20 cellular contexts compared by ENCODE assay signal in the genomic region with DNA sequence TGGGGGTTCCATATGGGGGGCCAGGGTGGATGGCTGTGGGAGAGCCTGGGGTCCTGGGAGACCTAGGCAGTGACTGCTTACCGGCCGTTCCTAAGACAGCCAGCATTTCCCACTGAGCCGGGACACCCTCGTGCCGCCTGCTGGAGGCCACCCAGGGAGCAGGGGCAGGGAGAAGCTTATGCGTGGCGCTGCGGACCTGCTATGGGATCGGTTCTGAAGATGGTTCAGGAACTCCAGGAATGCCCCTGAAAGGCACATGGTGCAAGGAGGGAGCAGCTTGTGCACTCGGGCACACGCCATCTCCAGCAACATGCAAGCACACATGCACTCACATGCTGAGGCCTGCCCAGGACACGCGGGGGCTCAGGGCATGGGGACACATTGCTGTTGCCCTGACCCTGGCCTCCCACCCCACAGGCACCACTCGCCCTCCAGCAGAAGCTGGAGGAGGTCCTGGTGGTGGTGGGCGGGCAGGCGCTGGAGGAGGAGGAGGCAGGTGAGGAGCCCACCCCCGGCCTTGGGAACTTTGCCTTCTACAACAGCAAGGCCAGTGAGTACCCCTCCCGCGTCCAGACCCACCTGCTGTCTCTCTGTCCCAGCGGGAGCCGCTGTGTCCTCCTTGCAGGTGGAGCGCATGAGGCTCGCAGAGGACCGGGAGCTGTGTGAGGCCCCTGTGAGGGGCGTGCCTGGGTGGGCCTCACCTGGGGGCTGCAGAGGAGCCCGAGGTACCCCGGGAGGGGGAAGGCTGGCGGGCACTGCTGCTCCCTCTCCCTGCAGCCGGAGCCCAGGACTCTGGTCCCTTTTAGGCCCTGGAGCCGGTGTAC. TPM values are rescaled to one million over a fixed set of nuclear protein-coding genes. Genes with fewer than 3 reads are reported as not detected.
DNase-seq lines count a peak whose midpoint lies in the region; ATAC-seq, FAIRE-seq and TF ChIP-seq lines count a peak whose summit lies in the region.
"Had no signal": no experiment of that assay in that cellular context is flagged by ENCODE, and none has a peak within 500 bp of the region (broad histone marks: within the 10 kb centered on the region; RNA-seq: fewer than 3 reads in every experiment).

No MANE protein-coding gene starts in this region.

- H3K4me1 ChIP-seq in HepG2 (ENCODE audit: insufficient read depth, low read length) = peaks cover 44% of the 10 kb centered on the region
- no peaks in the 10 kb centered on the region for H3K4me1 ChIP-seq in right lobe of liver
- H3K4me1 ChIP-seq in esophagus muscularis mucosa = peaks cover 25 to 45% (median 34%) of the 10 kb centered on the region in 4 donors

- H3K36me3 Mint-ChIP-seq in mesothelial cell of epicardium = no peaks in the 10 kb centered on the region
- H3K36me3 Mint-ChIP-seq in activated T-cell treated with anti-CD3 and anti-CD28 coated beads, Interleukin-2, amount 50 U/mL, for 4 hours (ENCODE audit: insufficient read depth) = no peaks in the 10 kb centered on the region

- no peak overlapping the region for H3K4me3 Mint-ChIP-seq in mesothelial cell of epicardium
- H3K4me3 Mint-ChIP-seq in activated T-cell treated with anti-CD3 and anti-CD28 coated beads, Interleukin-2, amount 50 U/mL, for 4 hours = no peak overlapping the region
- H3K4me3 Mint-ChIP-seq: activated CD4-positive, alpha-beta T cell treated with anti-CD3 and anti-CD28 coated beads, Interleukin-2, amount 10 ng/mL, durations not matched to agents 7 days and 5 days had no signal

- in situ Hi-C loops in HepG2 (cut with HindIII; ENCODE audit: extremely low pct_ligation_motif_present, low pct_unique_long_range_greater_than_20kb) = no loop called here

- no peaks in the 10 kb centered on the region for H3K79me2 ChIP-seq in HepG2 (ENCODE audit: insufficient read depth, low read length)

- H2AFZ ChIP-seq in HepG2 (ENCODE audit: low read length) = no peak overlapping the region

- CTCF ChIA-PET in HepG2 (lab: Yijun Ruan, JAX; ENCODE audit: low intra/inter-chr PET ratio, low total read pairs) = no interaction called here

- H3K27me3 Mint-ChIP-seq in mesothelial cell of epicardium (ENCODE audit: low read depth) = no peaks in the 10 kb centered on the region
- H3K27me3 Mint-ChIP-seq in activated T-cell treated with anti-CD3 and anti-CD28 coated beads, Interleukin-2, amount 50 U/mL, for 4 hours (ENCODE audit: low read depth) = no peaks in the 10 kb centered on the region
- H3K27me3 Mint-ChIP-seq: activated CD4-positive, alpha-beta T cell treated with anti-CD3 and anti-CD28 coated beads, Interleukin-2, amount 10 ng/mL, durations not matched to agents 7 days and 5 days had no signal

- POLR2A ChIA-PET in HepG2 (lab: Yijun Ruan, JAX) = interaction anchor here (0.9 to 1.0 kb wide), 2 partner anchors 9 to 82 kb away, joined by 3 read pairs; a partner anchor contains a TSS

- ATAC-seq in HepG2 (peak; percentile 13), right lobe of liver (no peak), HG02678 (IDR thresholded peaks at IDR 0.05; ENCODE audit: unreplicated experiment) (no peak)
- ATAC-seq in activated T-cell treated with anti-CD3 and anti-CD28 coated beads, Interleukin-2, amount 50 U/mL, for 4 hours = no peak
- ATAC-seq: gastroesophageal sphincter, K562, sciatic nerve had no signal

- TF ChIP-seq EP300 in HepG2 (IDR thresholded peaks at IDR 0.05; ENCODE audit: low read depth in 2 of 2, low read length in 2 of 2) (no peak), HepG2 (CRISPR knock-in tag; IDR thresholded peaks at IDR 0.05; ENCODE audit: borderline replicate concordance) (no peak), esophagus muscularis mucosa (IDR thresholded peaks at IDR 0.05) (no peak)

- FAIRE-seq in HepG2 (lab: Jason Lieb, UNC) (no peak), bronchial epithelial cell (lab: Jason Lieb, UNC) (no peak)
- FAIRE-seq: astrocyte, endothelial cell of umbilical vein, K562 had no signal

- H3K9me3 Mint-ChIP-seq in mesothelial cell of epicardium = no peaks in the 10 kb centered on the region
- no peaks in the 10 kb centered on the region for H3K9me3 Mint-ChIP-seq in activated T-cell treated with anti-CD3 and anti-CD28 coated beads, Interleukin-2, amount 50 U/mL, for 4 hours
- H3K9me3 Mint-ChIP-seq: activated CD4-positive, alpha-beta T cell treated with anti-CD3 and anti-CD28 coated beads, Interleukin-2, amount 10 ng/mL, durations not matched to agents 7 days and 5 days; HFFc6 had no signal

- intact Hi-C loops in HepG2 (cut with micrococcal nuclease; ENCODE audit: unreplicated experiment) (no loop called here), right lobe of liver (cut with DNase I) (no loop called here), esophagus muscularis mucosa (cut with DNase I) (no loop called here)

- TF ChIP-seq CTCF in HepG2 (CRISPR knock-in tag; IDR thresholded peaks at IDR 0.05) (no peak), right lobe of liver (IDR thresholded peaks at IDR 0.05) (no peak), bronchial epithelial cell (IDR thresholded peaks at IDR 0.05; ENCODE audit: insufficient read depth, low read length, severe bottlenecking) (no peak), mesothelial cell of epicardium (IDR thresholded peaks at IDR 0.05; ENCODE audit: unreplicated experiment) (no peak), esophagus muscularis mucosa (IDR thresholded peaks at IDR 0.05) (no peak)

- DNase-seq in HepG2 (ENCODE audit: low spot score) (no peak), right lobe of liver (no peak), bronchial epithelial cell (ENCODE audit: low read depth) (peak; percentile 67), mesothelial cell of epicardium (ENCODE audit: low spot score in 2 of 2, unreplicated experiment in 2 of 2) (no peak), ureter (ENCODE audit: low spot score) (peak; percentile 64), esophagus muscularis mucosa (ENCODE audit: extremely low spot score) (no peak)
- DNase-seq in activated T-cell treated with anti-CD3 and anti-CD28 coated beads, Interleukin-2, amount 50 U/mL, for 4 hours = no peak
- DNase-seq: activated CD4-positive, alpha-beta T cell treated with anti-CD3 and anti-CD28 coated beads, Interleukin-2, amount 10 ng/mL, durations not matched to agents 7 days and 5 days; activated CD8-positive, alpha-beta memory T cell treated with anti-CD3 and anti-CD28 coated beads, Interleukin-2, amount 50 U/mL, for 48 hours; activated naive CD4-positive, alpha-beta T cell; cortex of kidney; NCI-H526; stimulated activated CD4-positive, alpha-beta T cell treated with anti-CD3 and anti-CD28 coated beads, Interleukin-2, amount 100 ng/mL, for 24 hours had no signal

- H3K27me3 ChIP-seq in HepG2 (ENCODE audit: control insufficient read depth in 1 of 2, insufficient read depth in 2 of 2, low read length in 2 of 2) (peaks cover 17 to 50% of the 10 kb centered on the region in 2 experiments), right lobe of liver (no peaks in the 10 kb centered on the region), bronchial epithelial cell (ENCODE audit: control insufficient read depth, insufficient read depth, low read length) (no peaks in the 10 kb centered on the region), esophagus muscularis mucosa (no peaks in the 10 kb centered on the region)
- H3K27me3 ChIP-seq: gastroesophageal sphincter had no signal

- peak overlapping the region; percentile 21 for H3K4me2 ChIP-seq in HepG2 (ENCODE audit: low read depth, low read length)

- H4K20me1 ChIP-seq in HepG2 (ENCODE audit: insufficient read depth, low read length) = no peaks in the 10 kb centered on the region

- no peak for TF ChIP-seq POLR2A in HepG2 (IDR thresholded peaks at IDR 0.05; ENCODE audit: insufficient read depth in 1 of 2, low read depth in 2 of 2, low read length in 2 of 2)
- no peak for TF ChIP-seq POLR2A in right lobe of liver (IDR thresholded peaks at IDR 0.05)
- TF ChIP-seq POLR2A in esophagus muscularis mucosa (IDR thresholded peaks at IDR 0.05; ENCODE audit: low read depth) = no peak

- TF ChIP-seq RAD21 in HepG2 (CRISPR knock-in tag; IDR thresholded peaks at IDR 0.05) = no peak

- no peaks in the 10 kb centered on the region for H3K9me3 ChIP-seq in HepG2 (ENCODE audit: low read length)
- no peaks in the 10 kb centered on the region for H3K9me3 ChIP-seq in right lobe of liver
- H3K9me3 ChIP-seq in esophagus muscularis mucosa = no peaks in the 10 kb centered on the region
- H3K9me3 ChIP-seq: gastroesophageal sphincter had no signal

- no peak overlapping the region for H3K27ac ChIP-seq in HepG2 (ENCODE audit: extremely low read length, insufficient read depth, low read length)
- H3K27ac ChIP-seq in right lobe of liver = no peak overlapping the region
- H3K27ac ChIP-seq in esophagus muscularis mucosa (replicated peaks in 1 of 4) = no peak overlapping the region

- H3K36me3 ChIP-seq in HepG2 (replicated peaks in 1 of 2; ENCODE audit: control insufficient read depth in 1 of 2, insufficient read depth in 2 of 2, low read length in 2 of 2) = no peaks in the 10 kb centered on the region
- no peaks in the 10 kb centered on the region for H3K36me3 ChIP-seq in right lobe of liver
- no peaks in the 10 kb centered on the region for H3K36me3 ChIP-seq in bronchial epithelial cell (ENCODE audit: control insufficient read depth, insufficient read depth, low read length)
- H3K36me3 ChIP-seq in esophagus muscularis mucosa = peaks cover 0 to 15% (median 3%) of the 10 kb centered on the region in 4 donors

- no TSS peak for BruUV-seq in HepG2 (replicated peaks; lab: Mats Ljungman, UMichigan)

- H3K4me3 ChIP-seq in HepG2 (replicated peaks in 1 of 3; ENCODE audit: insufficient read depth in 1 of 3, low read depth in 2 of 3, low read length in 3 of 3) (no peak overlapping the region; a peak in 1 of 6 replicates), right lobe of liver (no peak overlapping the region), bronchial epithelial cell (ENCODE audit: low read depth, low read length) (no peak overlapping the region), esophagus muscularis mucosa (no peak overlapping the region)
- H3K4me3 ChIP-seq: gastroesophageal sphincter, K562 had no signal

- peak overlapping the region; percentile 73 for H3K27ac Mint-ChIP-seq in mesothelial cell of epicardium
- H3K27ac Mint-ChIP-seq: activated CD4-positive, alpha-beta T cell treated with anti-CD3 and anti-CD28 coated beads, Interleukin-2, amount 10 ng/mL, durations not matched to agents 7 days and 5 days had no signal

- no peak overlapping the region for H3K9ac ChIP-seq in HepG2 (ENCODE audit: insufficient read depth, low read depth, low read length)

- peaks cover 14% of the 10 kb centered on the region for H3K4me1 Mint-ChIP-seq in mesothelial cell of epicardium
- peaks cover 6% of the 10 kb centered on the region for H3K4me1 Mint-ChIP-seq in activated T-cell treated with anti-CD3 and anti-CD28 coated beads, Interleukin-2, amount 50 U/mL, for 4 hours (ENCODE audit: low read depth)

- 38% methylated on average over 16 of the region's 30 CpGs for WGBS in HepG2 (ENCODE audit: low lambda C conversion rate)
- 94% methylated on average over 3 of the region's 30 CpGs for WGBS in right lobe of liver (ENCODE audit: insufficient coverage, low coverage, low lambda C conversion rate, missing lambda C conversion rate)
- 91% methylated on average over 11 of the region's 30 CpGs for WGBS in esophagus muscularis mucosa

RNA-seq across cellular contexts. Expression of a gene that starts 4.1 kb away (rescaled TPM):
- not detected in 2 replicates for total RNA-seq in HepG2 (2016; rRNA removed; fragmentation: Illumina TruSeq; extraction: Trizol)
- total RNA-seq in HepG2 (2016; cell fraction: cytosol; rRNA removed; fragmentation: Illumina TruSeq; extraction: Trizol; ENCODE audit: low read depth) = not detected in 2 replicates
- not detected in 2 replicates for total RNA-seq in HepG2 (2016; cell fraction: insoluble cytoplasmic fraction; rRNA removed; fragmentation: Illumina TruSeq; extraction: Trizol)
- total RNA-seq in HepG2 (2016; cell fraction: membrane; rRNA removed; fragmentation: Illumina TruSeq; extraction: Trizol) = not detected in 2 replicates
- total RNA-seq in HepG2 (2016; cell fraction: nucleus; rRNA removed; fragmentation: Illumina TruSeq; extraction: Trizol) = not detected in 2 replicates
- 0.05 and 0.07 TPM in 2 replicates for polyA plus RNA-seq in HepG2 (2011; rRNA removed)
- 0.03 and 0.05 TPM in 2 replicates for polyA plus RNA-seq in HepG2 (2011; cell fraction: cytosol; rRNA removed)
- polyA plus RNA-seq in HepG2 (2011; cell fraction: nucleus; rRNA removed) = 0.35 and 0.38 TPM in 2 replicates
- polyA plus RNA-seq in HepG2 (2012) = not detected in 2 replicates
- not detected in 2 replicates for polyA plus RNA-seq in HepG2 (2016; cell fraction: cytosol; fragmentation: Illumina TruSeq; extraction: Trizol; ENCODE audit: low read depth)
- polyA plus RNA-seq in HepG2 (2016; cell fraction: insoluble cytoplasmic fraction; fragmentation: Illumina TruSeq; extraction: Trizol; ENCODE audit: low read depth) = not detected in 2 replicates
- not detected in 2 replicates for polyA plus RNA-seq in HepG2 (2016; cell fraction: membrane; fragmentation: Illumina TruSeq; extraction: Trizol; ENCODE audit: low read depth)
- polyA plus RNA-seq in HepG2 (2016; cell fraction: nucleus; fragmentation: Illumina TruSeq; extraction: Trizol; ENCODE audit: insufficient read depth, low read depth) = not detected in 2 replicates
- 0.23 and 0.42 TPM in 2 replicates for polyA minus RNA-seq in HepG2 (2011; rRNA and poly(A)+ RNA removed; ENCODE audit: low replicate concordance)
- not detected in 2 replicates for polyA minus RNA-seq in HepG2 (2011; cell fraction: cytosol; rRNA and poly(A)+ RNA removed)
- 0.12 and 0.39 TPM in 2 replicates for polyA minus RNA-seq in HepG2 (2011; cell fraction: nucleus; rRNA and poly(A)+ RNA removed)
- total RNA-seq in right lobe of liver = under 1 TPM in 4 of 6 experiments, not detected in 2; 0.04 to 0.19 (median 0.11) TPM
- total RNA-seq in bronchial epithelial cell = 0.26 and 0.38 TPM in 2 replicates
- 0.16 to 0.20 TPM (median 0.20 TPM) in 3 replicates for total RNA-seq in mesothelial cell of epicardium
- 2.2 TPM for total RNA-seq in ureter
- total RNA-seq in activated T-cell treated with anti-CD3 and anti-CD28 coated beads, Interleukin-2, amount 50 U/mL, for 4 hours = not detected
- 1 to 10 TPM; 1.2 to 8.0 (median 4.4) TPM for total RNA-seq in esophagus muscularis mucosa
- total RNA-seq: activated CD4-positive, alpha-beta T cell treated with anti-CD3 and anti-CD28 coated beads, Interleukin-2, amount 10 ng/mL, durations not matched to agents 7 days and 5 days; endothelial cell of umbilical vein had no signal
- polyA plus RNA-seq: endothelial cell of umbilical vein, K562 had no signal

RNA-seq across cellular contexts. Expression of a gene that starts 16.2 kb away (rescaled TPM):
- not detected in 2 replicates for total RNA-seq in HepG2 (2016; rRNA removed; fragmentation: Illumina TruSeq; extraction: Trizol)
- total RNA-seq in HepG2 (2016; cell fraction: cytosol; rRNA removed; fragmentation: Illumina TruSeq; extraction: Trizol; ENCODE audit: low read depth) = not detected in 2 replicates
- not detected in 2 replicates for total RNA-seq in HepG2 (2016; cell fraction: insoluble cytoplasmic fraction; rRNA removed; fragmentation: Illumina TruSeq; extraction: Trizol)
- not detected in 2 replicates for total RNA-seq in HepG2 (2016; cell fraction: membrane; rRNA removed; fragmentation: Illumina TruSeq; extraction: Trizol)
- not detected in 2 replicates for total RNA-seq in HepG2 (2016; cell fraction: nucleus; rRNA removed; fragmentation: Illumina TruSeq; extraction: Trizol)
- 0.05 and 0.09 TPM in 2 replicates for polyA plus RNA-seq in HepG2 (2011; rRNA removed)
- polyA plus RNA-seq in HepG2 (2011; cell fraction: cytosol; rRNA removed) = 0.06 TPM in 1 of 2 replicates, not detected in the other
- polyA plus RNA-seq in HepG2 (2011; cell fraction: nucleus; rRNA removed) = 0.05 and 0.31 TPM in 2 replicates
- polyA plus RNA-seq in HepG2 (2012) = 0.28 TPM in 1 of 2 replicates, not detected in the other
- not detected in 2 replicates for polyA plus RNA-seq in HepG2 (2016; cell fraction: cytosol; fragmentation: Illumina TruSeq; extraction: Trizol; ENCODE audit: low read depth)
- polyA plus RNA-seq in HepG2 (2016; cell fraction: insoluble cytoplasmic fraction; fragmentation: Illumina TruSeq; extraction: Trizol; ENCODE audit: low read depth) = not detected in 2 replicates
- polyA plus RNA-seq in HepG2 (2016; cell fraction: membrane; fragmentation: Illumina TruSeq; extraction: Trizol; ENCODE audit: low read depth) = not detected in 2 replicates
- polyA plus RNA-seq in HepG2 (2016; cell fraction: nucleus; fragmentation: Illumina TruSeq; extraction: Trizol; ENCODE audit: insufficient read depth, low read depth) = not detected in 2 replicates
- polyA minus RNA-seq in HepG2 (2011; rRNA and poly(A)+ RNA removed; ENCODE audit: low replicate concordance) = 0.22 and 1.4 TPM in 2 replicates
- polyA minus RNA-seq in HepG2 (2011; cell fraction: cytosol; rRNA and poly(A)+ RNA removed) = not detected in 2 replicates
- 0.13 TPM in 1 of 2 replicates, not detected in the other for polyA minus RNA-seq in HepG2 (2011; cell fraction: nucleus; rRNA and poly(A)+ RNA removed)
- 1 to 10 TPM in 1 of 6 experiments, under 1 TPM in 2, not detected in 3; 0.27 to 1.4 (median 0.31) TPM for total RNA-seq in right lobe of liver
- 4.2 and 5.8 TPM in 2 replicates for total RNA-seq in bronchial epithelial cell
- 0.50 to 0.85 TPM (median 0.66 TPM) in 3 replicates for total RNA-seq in mesothelial cell of epicardium
- total RNA-seq in ureter = 1.8 TPM
- total RNA-seq in activated T-cell treated with anti-CD3 and anti-CD28 coated beads, Interleukin-2, amount 50 U/mL, for 4 hours = under 1 TPM; 0.13 to 0.91 (median 0.22) TPM
- total RNA-seq in esophagus muscularis mucosa = under 1 TPM in 2 of 4 donors, not detected in 2; 0.39 to 0.66 TPM
- total RNA-seq: activated CD4-positive, alpha-beta T cell treated with anti-CD3 and anti-CD28 coated beads, Interleukin-2, amount 10 ng/mL, durations not matched to agents 7 days and 5 days had no signal

RNA-seq across cellular contexts. Expression of a gene that starts 42.5 kb away (rescaled TPM):
- total RNA-seq in HepG2 (2016; rRNA removed; fragmentation: Illumina TruSeq; extraction: Trizol) (0.35 and 0.80 TPM in 2 replicates), right lobe of liver (1 to 10 TPM in 1 of 6 experiments, under 1 TPM in 5; 0.11 to 1.1 (median 0.50) TPM), bronchial epithelial cell (under 0.01 TPM in 1 of 2 replicates, not detected in the other), mesothelial cell of epicardium (0.29 to 0.75 TPM (median 0.38 TPM) in 3 replicates), ureter (2.4 TPM), esophagus muscularis mucosa (1 to 10 TPM in 1 of 4 donors, under 1 TPM in 2, not detected in 1; 0.78 to 1.3 (median 0.83) TPM)
- 0.09 TPM in 1 of 2 replicates, not detected in the other for total RNA-seq in HepG2 (2016; cell fraction: cytosol; rRNA removed; fragmentation: Illumina TruSeq; extraction: Trizol; ENCODE audit: low read depth)
- 0.51 and 1.2 TPM in 2 replicates for total RNA-seq in HepG2 (2016; cell fraction: insoluble cytoplasmic fraction; rRNA removed; fragmentation: Illumina TruSeq; extraction: Trizol)
- total RNA-seq in HepG2 (2016; cell fraction: membrane; rRNA removed; fragmentation: Illumina TruSeq; extraction: Trizol) = 0.34 and 0.38 TPM in 2 replicates
- 0.47 and 0.62 TPM in 2 replicates for total RNA-seq in HepG2 (2016; cell fraction: nucleus; rRNA removed; fragmentation: Illumina TruSeq; extraction: Trizol)
- 0.42 and 0.45 TPM in 2 replicates for polyA plus RNA-seq in HepG2 (2011; rRNA removed)
- polyA plus RNA-seq in HepG2 (2011; cell fraction: cytosol; rRNA removed) = 0.29 and 0.58 TPM in 2 replicates
- 2.1 TPM in 2 replicates for polyA plus RNA-seq in HepG2 (2011; cell fraction: nucleus; rRNA removed)
- polyA plus RNA-seq in HepG2 (2012) = 0.66 and 0.68 TPM in 2 replicates
- 0.03 and 0.12 TPM in 2 replicates for polyA plus RNA-seq in HepG2 (2016; cell fraction: cytosol; fragmentation: Illumina TruSeq; extraction: Trizol; ENCODE audit: low read depth)
- polyA plus RNA-seq in HepG2 (2016; cell fraction: insoluble cytoplasmic fraction; fragmentation: Illumina TruSeq; extraction: Trizol; ENCODE audit: low read depth) = 0.39 and 0.45 TPM in 2 replicates
- 0.17 and 0.19 TPM in 2 replicates for polyA plus RNA-seq in HepG2 (2016; cell fraction: membrane; fragmentation: Illumina TruSeq; extraction: Trizol; ENCODE audit: low read depth)
- polyA plus RNA-seq in HepG2 (2016; cell fraction: nucleus; fragmentation: Illumina TruSeq; extraction: Trizol; ENCODE audit: insufficient read depth, low read depth) = 0.68 and 1.8 TPM in 2 replicates
- 0.05 and 1.2 TPM in 2 replicates for polyA minus RNA-seq in HepG2 (2011; rRNA and poly(A)+ RNA removed; ENCODE audit: low replicate concordance)
- 0.40 and 0.53 TPM in 2 replicates for polyA minus RNA-seq in HepG2 (2011; cell fraction: cytosol; rRNA and poly(A)+ RNA removed)
- polyA minus RNA-seq in HepG2 (2011; cell fraction: nucleus; rRNA and poly(A)+ RNA removed) = 0.39 and 0.50 TPM in 2 replicates
- under 1 TPM; 0.08 to 0.35 (median 0.14) TPM for total RNA-seq in activated T-cell treated with anti-CD3 and anti-CD28 coated beads, Interleukin-2, amount 50 U/mL, for 4 hours
- total RNA-seq: astrocyte, endothelial cell of umbilical vein, sciatic nerve had no signal
- polyA plus RNA-seq: endothelial cell of umbilical vein had no signal

Comparison
In these comparisons a context has a peak if more than half of its experiments do, and no peak if none do; other contexts are left out.
1. DNase-seq: peak in bronchial epithelial cell (single experiment) and ureter (single experiment); none in HepG2 (single experiment), right lobe of liver (0 of 3), mesothelial cell of epicardium (0 of 2), activated T-cell treated with anti-CD3 and anti-CD28 coated beads, Interleukin-2, amount 50 U/mL, for 4 hours (single experiment) and esophagus muscularis mucosa (single experiment).